9 cellular contexts compared by ENCODE assay signal in genomic region chr16:48558269-48558915, GRCh38. TPM values are rescaled to one million over a fixed set of nuclear protein-coding genes. Genes with fewer than 3 reads are reported as not detected.
DNase-seq lines count a peak whose midpoint lies in the region; ATAC-seq and TF ChIP-seq lines count a peak whose summit lies in the region.
"Had no signal": no experiment of that assay in that cellular context is flagged by ENCODE, and none has a peak within 500 bp of the region (broad histone marks: within the 10 kb centered on the region; RNA-seq: fewer than 3 reads in every experiment).

No MANE protein-coding gene starts in this region.

- peaks cover 66% of the 10 kb centered on the region for H3K4me1 Mint-ChIP-seq in HFFc6 (ENCODE audit: low read depth)
- peaks cover 79% of the 10 kb centered on the region for H3K4me1 Mint-ChIP-seq in activated CD4-positive, alpha-beta memory T cell treated with anti-CD3 and anti-CD28 coated beads for 36 hours (ENCODE audit: low read depth)
- peaks cover 79% of the 10 kb centered on the region for H3K4me1 Mint-ChIP-seq in stimulated activated effector memory CD8-positive, alpha-beta T cell treated with anti-CD3 and anti-CD28 coated beads, Interleukin-12 subunit alpha, Interleukin-12 subunit beta, amount 100 ng/mL, for 72 hours

- peak overlapping the region; percentile 62 for H3K27ac Mint-ChIP-seq in HFFc6
- peak overlapping the region; percentile 61 for H3K27ac Mint-ChIP-seq in activated CD4-positive, alpha-beta memory T cell treated with anti-CD3 and anti-CD28 coated beads for 36 hours
- H3K27ac Mint-ChIP-seq in stimulated activated effector memory CD8-positive, alpha-beta T cell treated with anti-CD3 and anti-CD28 coated beads, Interleukin-12 subunit alpha, Interleukin-12 subunit beta, amount 100 ng/mL, for 72 hours: peak overlapping the region; percentile 88

- no peaks in the 10 kb centered on the region for H3K9me3 Mint-ChIP-seq in HFFc6
- no peaks in the 10 kb centered on the region for H3K9me3 Mint-ChIP-seq in activated CD4-positive, alpha-beta memory T cell treated with anti-CD3 and anti-CD28 coated beads for 36 hours
- H3K9me3 Mint-ChIP-seq in stimulated activated effector memory CD8-positive, alpha-beta T cell treated with anti-CD3 and anti-CD28 coated beads, Interleukin-12 subunit alpha, Interleukin-12 subunit beta, amount 100 ng/mL, for 72 hours: no peaks in the 10 kb centered on the region

- H3K27me3 Mint-ChIP-seq in HFFc6 (ENCODE audit: insufficient read depth): no peaks in the 10 kb centered on the region
- no peaks in the 10 kb centered on the region for H3K27me3 Mint-ChIP-seq in activated CD4-positive, alpha-beta memory T cell treated with anti-CD3 and anti-CD28 coated beads for 36 hours

- H3K36me3 Mint-ChIP-seq in HFFc6 (ENCODE audit: low read depth): peaks cover 33% of the 10 kb centered on the region
- H3K36me3 Mint-ChIP-seq in activated CD4-positive, alpha-beta memory T cell treated with anti-CD3 and anti-CD28 coated beads for 36 hours: peaks cover 25% of the 10 kb centered on the region
- H3K36me3 Mint-ChIP-seq in stimulated activated effector memory CD8-positive, alpha-beta T cell treated with anti-CD3 and anti-CD28 coated beads, Interleukin-12 subunit alpha, Interleukin-12 subunit beta, amount 100 ng/mL, for 72 hours: peaks cover 49% of the 10 kb centered on the region

- POLR2A ChIA-PET in activated CD4-positive, alpha-beta memory T cell treated with anti-CD3 and anti-CD28 coated beads for 36 hours (lab: Charles Lee): interaction anchor here (1.1 kb wide), 1 partner anchor 7 kb away, joined by 4 read pairs; no protein-coding TSS in a partner anchor

- peak; percentile 62 for ATAC-seq in stimulated activated effector memory CD8-positive, alpha-beta T cell treated with anti-CD3 and anti-CD28 coated beads, Interleukin-12 subunit alpha, Interleukin-12 subunit beta, amount 100 ng/mL, for 72 hours
- ATAC-seq in HG03159 (IDR thresholded peaks at IDR 0.05; ENCODE audit: unreplicated experiment): no peak

- DNase-seq in HFFc6 (peak; percentile 23), globus pallidus (ENCODE audit: low spot score) (peak; percentile 79), NCI-H524 treated with DMSO at 0.1 percent for 48 hours (lab: John Stamatoyannopoulos, UW) (no peak)
- DNase-seq in activated CD4-positive, alpha-beta memory T cell treated with anti-CD3 and anti-CD28 coated beads for 36 hours: peak; percentile 58
- DNase-seq in stimulated activated effector memory CD8-positive, alpha-beta T cell treated with anti-CD3 and anti-CD28 coated beads, Interleukin-12 subunit alpha, Interleukin-12 subunit beta, amount 100 ng/mL, for 72 hours (ENCODE audit: low spot score in 2 of 2): no peak
- no peak for DNase-seq in activated effector memory CD4-positive, alpha-beta T cell treated with anti-CD3 and anti-CD28 coated beads, Interleukin-2, amount 50 U/mL, for 16 hours
- DNase-seq: NCI-H524; stimulated activated CD4-positive, alpha-beta T cell treated with anti-CD3 and anti-CD28 coated beads, Interleukin-2, amount 100 ng/mL, for 24 hours had no signal

- intact Hi-C loops in activated CD4-positive, alpha-beta memory T cell treated with anti-CD3 and anti-CD28 coated beads for 36 hours (cut with micrococcal nuclease): loop anchor here (1.0 to 10.0 kb wide), 4 partner anchors 8 to 326 kb away; no protein-coding TSS in a partner anchor

- TF ChIP-seq CTCF in HFFc6 (IDR thresholded peaks at IDR 0.05): no peak

- H3K4me3 Mint-ChIP-seq in HFFc6: peak overlapping the region; percentile 64
- peak overlapping the region; percentile 21 for H3K4me3 Mint-ChIP-seq in activated CD4-positive, alpha-beta memory T cell treated with anti-CD3 and anti-CD28 coated beads for 36 hours
- peak overlapping the region; percentile 64 for H3K4me3 Mint-ChIP-seq in stimulated activated effector memory CD8-positive, alpha-beta T cell treated with anti-CD3 and anti-CD28 coated beads, Interleukin-12 subunit alpha, Interleukin-12 subunit beta, amount 100 ng/mL, for 72 hours

- CTCF ChIA-PET in activated CD4-positive, alpha-beta memory T cell treated with anti-CD3 and anti-CD28 coated beads for 36 hours (lab: Charles Lee): interaction anchor here (5.7 kb wide), 1 partner anchor 65 kb away, joined by 36 read pairs; no protein-coding TSS in a partner anchor

RNA-seq across cellular contexts. Expression of gene N4BP1, which starts 51.6 kb away (rescaled TPM):
- 10 to 100 TPM; 18.6 to 30.3 (median 25.0) TPM for total RNA-seq in HFFc6 (2021; fragmentation: NEBNext Ultra II Directional; extraction: Animal tissue kit (Norgen Biotek cat#: 25700))
- 10 to 100 TPM; 50.8 to 56.8 TPM for total RNA-seq in activated CD4-positive, alpha-beta memory T cell treated with anti-CD3 and anti-CD28 coated beads for 36 hours

Comparison
In these comparisons a context has a peak if more than half of its experiments do, and no peak if none do; other contexts are left out.
1. DNase-seq: peak in HFFc6 (single experiment), activated CD4-positive, alpha-beta memory T cell treated with anti-CD3 and anti-CD28 coated beads for 36 hours (single experiment) and globus pallidus (single experiment); none in stimulated activated effector memory CD8-positive, alpha-beta T cell treated with anti-CD3 and anti-CD28 coated beads, Interleukin-12 subunit alpha, Interleukin-12 subunit beta, amount 100 ng/mL, for 72 hours (0 of 2), NCI-H524 treated with DMSO at 0.1 percent for 48 hours (single experiment) and activated effector memory CD4-positive, alpha-beta T cell treated with anti-CD3 and anti-CD28 coated beads, Interleukin-2, amount 50 U/mL, for 16 hours (single experiment).
2. Peak in every context shown above with its lines, with median percentiles within 50 percentile points of each other: H3K27ac Mint-ChIP-seq and H3K4me3 Mint-ChIP-seq.